In the genomic region with DNA sequence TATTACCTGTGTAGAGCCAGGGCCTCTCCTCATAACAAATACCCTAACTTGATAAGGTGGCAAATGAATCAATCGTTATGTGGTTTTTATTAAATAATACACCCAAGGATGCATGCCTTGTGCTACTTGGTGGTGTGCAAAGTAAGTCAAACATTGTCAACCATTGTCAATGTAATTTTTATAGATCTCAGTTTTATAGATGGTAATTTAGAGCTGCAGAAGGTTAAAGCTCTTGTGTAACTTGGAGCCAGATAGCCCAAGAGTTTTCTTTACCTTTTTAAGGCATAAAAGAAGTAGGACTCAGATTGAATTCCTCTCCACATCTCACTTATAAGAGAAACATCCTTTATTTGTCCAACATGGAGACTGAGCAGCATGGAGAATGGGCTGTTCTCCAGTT, we compare ENCODE assay signal across 20 cellular contexts.
"Had no signal": no experiment of that assay in that cellular context is flagged by ENCODE, and none has a peak within 500 bp of the region (broad histone marks: within the 10 kb centered on the region; RNA-seq: fewer than 3 reads in every experiment).

No MANE protein-coding gene starts in this region.

- DNase-seq: Kasumi-1, MM.1S, NCI-H1092 treated with DMSO at 0.1 percent for 48 hours, NCI-H1436 treated with DMSO at 0.1 percent for 48 hours, NCI-H1694, NCI-H187 treated with DMSO at 0.1 percent for 48 hours, NCI-H2029 treated with DMSO at 0.1 percent for 48 hours, NCI-H2171 treated with DMSO at 0.1 percent for 48 hours, NCI-H2227 treated with DMSO at 0.1 percent for 48 hours, NCI-H524, NCI-H526 treated with DMSO at 0.1 percent for 48 hours, NCI-H774, Right ventricle myocardium superior, RPMI8226, SIG-M5 had no signal

- H3K27me3 ChIP-seq: SJSA1 had no signal

- H3K4me3 ChIP-seq: K562, SJSA1, SK-N-MC had no signal

- H3K4me1 ChIP-seq: SJSA1 had no signal

- ATAC-seq: K562 had no signal

- H3K27ac ChIP-seq: HL-60, KMS-11, SJSA1, SK-N-MC had no signal

- H3K36me3 ChIP-seq: SJSA1 had no signal

- H3K9me3 ChIP-seq: SJSA1 had no signal
